Comparison of ENCODE assay signal across 8 cellular contexts in the genomic region with DNA sequence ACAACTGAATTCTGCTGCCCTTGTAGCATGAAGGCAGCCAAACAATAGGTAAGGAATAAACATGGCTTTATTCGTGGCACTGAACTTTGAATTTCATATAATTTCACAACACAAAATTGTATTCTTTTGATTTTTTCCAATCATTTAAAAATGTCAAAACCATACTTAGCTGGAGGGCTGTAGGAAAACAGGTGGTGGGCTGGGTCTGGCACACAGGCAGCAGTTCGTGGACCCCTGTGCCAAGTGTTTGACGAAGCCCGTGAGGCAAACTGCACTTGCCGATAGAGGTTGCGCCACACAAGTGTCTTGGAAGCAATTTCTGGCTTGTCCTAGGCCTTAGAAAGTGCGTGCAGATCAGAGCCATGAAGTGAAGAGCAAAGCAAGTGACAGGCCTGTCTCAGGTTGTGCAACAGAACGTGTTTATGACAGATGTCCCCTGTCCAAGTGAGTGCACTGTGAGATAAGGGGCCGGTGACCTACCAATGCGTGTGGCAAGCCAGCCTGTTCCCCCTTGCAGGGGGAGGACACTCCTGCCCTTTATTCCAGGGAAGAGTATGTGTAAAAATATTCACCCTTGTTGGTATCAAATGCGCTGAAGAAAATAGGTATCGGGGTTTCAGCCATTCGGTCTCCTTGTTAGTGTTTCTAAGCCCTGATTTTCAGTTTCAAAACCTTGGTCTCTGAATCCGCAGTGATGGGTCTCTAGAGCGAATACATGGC. TPM values are rescaled to one million over a fixed set of nuclear protein-coding genes. Genes with fewer than 3 reads are reported as not detected.
DNase-seq lines count a peak whose midpoint lies in the region; ATAC-seq and TF ChIP-seq lines count a peak whose summit lies in the region.

No MANE protein-coding gene starts in this region.

- H3K27me3 ChIP-seq in AG04450 (ENCODE audit: control insufficient read depth, insufficient read depth, low read length): no peaks in the 10 kb centered on the region

- peaks cover 10% of the 10 kb centered on the region for H3K9me3 ChIP-seq in AG04450 (ENCODE audit: control insufficient read depth, insufficient read depth, low read length)

- DNase-seq in AG04450 (ENCODE audit: low read depth, low spot score) (no peak), HuH-7 (ENCODE audit: low spot score) (peak; percentile 68), fibroblast of gingiva (ENCODE audit: low read depth) (peak; percentile 22)
- DNase-seq in NK-92 treated with Interleukin-12 subunit alpha and Interleukin-12 subunit beta, amount 100 ng/mL, for 24 hours (lab: John Stamatoyannopoulos, UW): no peak
- no peak for DNase-seq in stimulated activated CD4-positive, alpha-beta T cell treated with anti-CD3 and anti-CD28 coated beads, Interleukin-4, amount 100 ng/mL, for 4 hours

- TF ChIP-seq CTCF in AG04450 (IDR thresholded peaks at IDR 0.05; ENCODE audit: low read depth, low read length) (no peak), WI38 (IDR thresholded peaks at IDR 0.05; ENCODE audit: low read depth, low read length) (no peak), nephron (IDR thresholded peaks at IDR 0.05; ENCODE audit: unreplicated experiment in 3 of 3) (no peak)

- H3K4me3 ChIP-seq in AG04450 (ENCODE audit: low read depth, low read length) (peak overlapping the region; percentile 91), WI38 (ENCODE audit: low read depth, low read length) (peak overlapping the region; percentile 80)

- H3K4me3 Mint-ChIP-seq in nephron: peak overlapping the region; percentile 88 to 96 (median 93)

- POLR2A ChIA-PET in AG04450 (lab: Yijun Ruan, JAX): interaction anchor here (0.5 to 0.6 kb wide), 2 partner anchors 224 to 290 kb away, joined by 3 read pairs; no protein-coding TSS in a partner anchor

- peak; percentile 21 for ATAC-seq in GM18858 (IDR thresholded peaks at IDR 0.05; ENCODE audit: unreplicated experiment)

- peak overlapping the region; percentile 86 to 91 (median 90) for H3K27ac Mint-ChIP-seq in nephron

- peak overlapping the region; percentile 21 for H3K27ac ChIP-seq in AG04450 (ENCODE audit: low read depth, low read length)

- H3K9me3 Mint-ChIP-seq in nephron: no peaks in the 10 kb centered on the region

- H3K27me3 Mint-ChIP-seq in nephron (ENCODE audit: low read depth): peaks cover 6% of the 10 kb centered on the region

- CTCF ChIA-PET in AG04450 (lab: Charles Lee): no interaction called here

- no peaks in the 10 kb centered on the region for H3K36me3 Mint-ChIP-seq in nephron (ENCODE audit: low read depth)

- H3K4me1 Mint-ChIP-seq in nephron: peaks cover 40% of the 10 kb centered on the region

RNA-seq across cellular contexts. Expression of gene CHPT1, which starts 0.8 kb away (rescaled TPM):
- polyA plus RNA-seq in AG04450 (2011; rRNA removed): 19.4 and 26.9 TPM in 2 replicates
- 5.9 and 8.5 TPM in 2 replicates for polyA minus RNA-seq in AG04450 (2011; rRNA and poly(A)+ RNA removed)

RNA-seq across cellular contexts. Expression of gene SYCP3, which starts 42.6 kb away (rescaled TPM):
- polyA plus RNA-seq in AG04450 (2011; rRNA removed): 0.06 TPM in 2 replicates
- polyA minus RNA-seq in AG04450 (2011; rRNA and poly(A)+ RNA removed): 0.09 TPM in 1 of 2 replicates, not detected in the other

Comparison
In these comparisons a context has a peak if more than half of its experiments do, and no peak if none do; other contexts are left out.
1. DNase-seq: peak in HuH-7 (single experiment) and fibroblast of gingiva (single experiment); none in AG04450 (single experiment), NK-92 treated with Interleukin-12 subunit alpha and Interleukin-12 subunit beta, amount 100 ng/mL, for 24 hours (single experiment) and stimulated activated CD4-positive, alpha-beta T cell treated with anti-CD3 and anti-CD28 coated beads, Interleukin-4, amount 100 ng/mL, for 4 hours (0 of 2).